In the genomic region with DNA sequence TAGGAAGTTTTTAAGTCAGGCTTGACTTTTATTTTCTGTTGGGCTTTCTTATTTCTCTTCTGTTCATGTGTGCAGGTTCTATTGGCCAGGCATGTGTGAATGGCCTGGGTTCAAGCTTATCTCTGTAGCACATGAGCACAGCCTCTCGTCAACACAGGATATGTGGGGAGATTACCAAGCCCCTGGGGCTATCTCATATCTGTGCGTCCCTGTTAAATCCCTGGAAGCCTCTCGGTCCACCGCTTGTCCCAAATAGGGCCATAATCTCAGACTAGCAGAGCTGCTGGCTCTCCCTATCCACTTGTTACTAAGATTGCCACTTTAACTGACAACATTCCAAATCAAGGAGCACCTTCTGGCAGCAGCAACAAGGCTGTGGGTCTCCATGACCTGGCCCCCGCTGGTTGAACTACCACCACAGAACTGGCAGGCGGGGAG, we compare ENCODE assay signal across 15 cellular contexts. TPM values are rescaled to one million over a fixed set of nuclear protein-coding genes. Genes with fewer than 3 reads are reported as not detected.
DNase-seq lines count a peak whose midpoint lies in the region; ATAC-seq and TF ChIP-seq lines count a peak whose summit lies in the region.
"Had no signal": no experiment of that assay in that cellular context is flagged by ENCODE, and none has a peak within 500 bp of the region (broad histone marks: within the 10 kb centered on the region; RNA-seq: fewer than 3 reads in every experiment).

No MANE protein-coding gene starts in this region.

- no peak overlapping the region for H3K56ac ChIP-seq in mesendoderm (ENCODE audit: low read length)

- ATAC-seq in DND-41 (ENCODE audit: insufficient read depth, low read depth) (0 out of 3 replicates have a peak, but pooled peaks have one; percentile 39), HG03025 (IDR thresholded peaks at IDR 0.05; ENCODE audit: low FRiP score, unreplicated experiment) (no peak)

- no peak overlapping the region for H2BK120ac ChIP-seq in mesendoderm (ENCODE audit: low read depth, low read length)

- TF ChIP-seq CTCF in BE2C (IDR thresholded peaks at IDR 0.05; ENCODE audit: low read depth, low read length): no peak
- no peak for TF ChIP-seq CTCF in DND-41 (IDR thresholded peaks at IDR 0.05; ENCODE audit: borderline replicate concordance, extremely low read depth, low read length, poor library complexity, severe bottlenecking)
- TF ChIP-seq CTCF in WERI-Rb-1 (IDR thresholded peaks at IDR 0.05; ENCODE audit: low read depth, low read length): no peak

- H2BK5ac ChIP-seq in mesendoderm (ENCODE audit: low read length): no peak overlapping the region

- no peak overlapping the region for H3K18ac ChIP-seq in mesendoderm (ENCODE audit: low read length)

- H4K8ac ChIP-seq in mesendoderm (ENCODE audit: low read depth, low read length): no peak overlapping the region

- no peaks in the 10 kb centered on the region for H3K27me3 ChIP-seq in BE2C
- H3K27me3 ChIP-seq in DND-41 (ENCODE audit: insufficient read depth, low read length, poor library complexity): no peaks in the 10 kb centered on the region
- H3K27me3 ChIP-seq in WERI-Rb-1 (ENCODE audit: insufficient read depth, low read depth, severe bottlenecking): no peaks in the 10 kb centered on the region
- no peaks in the 10 kb centered on the region for H3K27me3 ChIP-seq in mesendoderm (ENCODE audit: insufficient read depth, low read length, poor library complexity)

- H3K23ac ChIP-seq in mesendoderm (ENCODE audit: low read length): no peak overlapping the region

- H3K4ac ChIP-seq in mesendoderm (ENCODE audit: low read depth, low read length): no peak overlapping the region

- no peak overlapping the region for H2AK5ac ChIP-seq in mesendoderm (ENCODE audit: low read length)

- H3K9ac ChIP-seq in DND-41 (ENCODE audit: low read depth, low read length) (no peak overlapping the region), mesendoderm (ENCODE audit: low read length) (no peak overlapping the region)
- H3K9ac ChIP-seq: GM23248 had no signal

- H3K9me3 ChIP-seq in BE2C: no peaks in the 10 kb centered on the region
- peaks cover 10% of the 10 kb centered on the region for H3K9me3 ChIP-seq in DND-41 (ENCODE audit: insufficient read depth, low read length, severe bottlenecking)
- H3K9me3 ChIP-seq in WERI-Rb-1 (ENCODE audit: severe bottlenecking): no peaks in the 10 kb centered on the region

- WGBS in mesendoderm (ENCODE audit: extremely low coverage, insufficient coverage, low lambda C conversion rate): no CpG with 5 or more reads among the region's 6 CpGs

- H2AFZ ChIP-seq in DND-41 (ENCODE audit: low read depth, low read length): no peak overlapping the region
- H2AFZ ChIP-seq: GM23248 had no signal

- DNase-seq in BE2C: peak; percentile 42
- no peak for DNase-seq in DND-41
- peak; percentile 28 for DNase-seq in WERI-Rb-1
- DNase-seq in mesendoderm: peak; percentile 88
- DNase-seq in GM03348 (ENCODE audit: low spot score): no peak
- no peak for DNase-seq in stimulated activated CD4-positive, alpha-beta T cell treated with anti-CD3 and anti-CD28 coated beads, Interleukin-15, amount 100 ng/mL, for 24 hours
- DNase-seq: CD4-positive, alpha-beta memory T cell; COR-L47; DMS153; DMS79 treated with DMSO at 0.1 percent for 48 hours; GF-D8; GM23248; H9 had no signal

- H4K5ac ChIP-seq in mesendoderm (ENCODE audit: low read length): no peak overlapping the region

- H3K4me3 ChIP-seq in BE2C (ENCODE audit: low read depth, low read length) (no peak overlapping the region), DND-41 (ENCODE audit: low read depth in 1 of 2, low read length in 2 of 2) (no peak overlapping the region), WERI-Rb-1 (ENCODE audit: low read depth, low read length) (no peak overlapping the region), mesendoderm (ENCODE audit: low read length) (no peak overlapping the region)
- H3K4me3 ChIP-seq: GM23248 had no signal

- no peaks in the 10 kb centered on the region for H4K20me1 ChIP-seq in DND-41 (ENCODE audit: insufficient read depth, low read length)

- H3K4me2 ChIP-seq in DND-41 (ENCODE audit: insufficient read depth, low read length): no peak overlapping the region
- no peak overlapping the region for H3K4me2 ChIP-seq in mesendoderm (ENCODE audit: low read length)

- H3K79me1 ChIP-seq in mesendoderm (ENCODE audit: low read length): no peaks in the 10 kb centered on the region

- H3K36me3 ChIP-seq in BE2C: no peaks in the 10 kb centered on the region
- H3K36me3 ChIP-seq in DND-41 (ENCODE audit: insufficient read depth, low read length): no peaks in the 10 kb centered on the region
- H3K36me3 ChIP-seq in WERI-Rb-1: no peaks in the 10 kb centered on the region
- H3K36me3 ChIP-seq in mesendoderm (ENCODE audit: control insufficient read depth, insufficient read depth, low read length): no peaks in the 10 kb centered on the region

- H3K4me1 ChIP-seq in BE2C (peaks cover 7% of the 10 kb centered on the region), DND-41 (ENCODE audit: insufficient read depth, low read length) (no peaks in the 10 kb centered on the region), mesendoderm (ENCODE audit: control insufficient read depth, low read depth, low read length) (no peaks in the 10 kb centered on the region)

- H3K79me2 ChIP-seq in DND-41 (ENCODE audit: insufficient read depth, low read length) (no peaks in the 10 kb centered on the region), mesendoderm (ENCODE audit: control insufficient read depth, insufficient read depth, low read length) (no peaks in the 10 kb centered on the region)

- H3K27ac ChIP-seq in DND-41 (ENCODE audit: low read length) (no peak overlapping the region), WERI-Rb-1 (no peak overlapping the region), mesendoderm (ENCODE audit: low read depth, low read length) (no peak overlapping the region)
- H3K27ac ChIP-seq: C4-2B, GM23248 had no signal

- H2BK15ac ChIP-seq in mesendoderm (replicated peaks; ENCODE audit: low read depth): no peak overlapping the region

RNA-seq across cellular contexts. Expression of a gene that starts 28.4 kb away (rescaled TPM):
- polyA plus RNA-seq in BE2C (2012; ENCODE audit: insufficient read depth, insufficient read length, low read depth): 28.8 TPM
- 0.06 TPM for polyA plus RNA-seq in mesendoderm (2013, experiment 1 of 2)
- polyA plus RNA-seq in mesendoderm (2013, experiment 2 of 2): 0.11 TPM

Comparison
In these comparisons a context has a peak if more than half of its experiments do, and no peak if none do; other contexts are left out.
1. DNase-seq: peak in BE2C (single experiment), WERI-Rb-1 (single experiment) and mesendoderm (single experiment); none in DND-41 (single experiment), GM03348 (single experiment) and stimulated activated CD4-positive, alpha-beta T cell treated with anti-CD3 and anti-CD28 coated beads, Interleukin-15, amount 100 ng/mL, for 24 hours (single experiment).